Comparison of ENCODE assay signal across 16 cellular contexts in genomic region chr5:149496166-149496565, GRCh38. TPM values are rescaled to one million over a fixed set of nuclear protein-coding genes. Genes with fewer than 3 reads are reported as not detected.
A peak's percentile ranks its signal among the peaks of the same experiment; 100 is the strongest.
DNase-seq lines count a peak whose midpoint lies in the region; ATAC-seq and TF ChIP-seq lines count a peak whose summit lies in the region.
"Had no signal": no experiment of that assay in that cellular context is flagged by ENCODE, and none has a peak within 500 bp of the region (broad histone marks: within the 10 kb centered on the region; RNA-seq: fewer than 3 reads in every experiment).

No MANE protein-coding gene starts in this region.

- peak overlapping the region; percentile 66 for H3K27ac ChIP-seq in left ventricle myocardium inferior (replicated peaks)
- peak overlapping the region; percentile 74 to 91 (median 80) for H3K27ac ChIP-seq in gastroesophageal sphincter
- H3K27ac ChIP-seq in transverse colon: peak overlapping the region in 3 of 4 donors; percentile 34 to 71 (median 67)

- H3K36me3 ChIP-seq in left ventricle myocardium inferior (peaks cover 74% of the 10 kb centered on the region), adipocyte (ENCODE audit: control insufficient read depth, insufficient read depth, low read length, severe bottlenecking) (peaks cover 68% of the 10 kb centered on the region), gastroesophageal sphincter (peaks cover 8 to 57% of the 10 kb centered on the region in 2 donors), transverse colon (peaks cover 0 to 53% (median 18%) of the 10 kb centered on the region in 4 donors)

- TF ChIP-seq EP300 in gastroesophageal sphincter (IDR thresholded peaks at IDR 0.05): no peak
- no peak for TF ChIP-seq EP300 in transverse colon (IDR thresholded peaks at IDR 0.05; ENCODE audit: low read depth)

- no peaks in the 10 kb centered on the region for H3K4me1 Mint-ChIP-seq in stimulated activated naive CD8-positive, alpha-beta T cell treated with anti-CD3 and anti-CD28 coated beads, Interleukin-15, amount 100 ng/mL, for 72 hours

- TF ChIP-seq POLR2A in gastroesophageal sphincter (IDR thresholded peaks at IDR 0.05) (no peak), transverse colon (IDR thresholded peaks at IDR 0.05) (no peak)

- H3K27me3 ChIP-seq in left ventricle myocardium inferior (ENCODE audit: low read depth) (no peaks in the 10 kb centered on the region), adipocyte (replicated peaks; ENCODE audit: control insufficient read depth, insufficient read depth, low read length) (no peaks in the 10 kb centered on the region), gastroesophageal sphincter (no peaks in the 10 kb centered on the region), transverse colon (no peaks in the 10 kb centered on the region)

- TF ChIP-seq CTCF in left ventricle myocardium inferior (IDR thresholded peaks at IDR 0.05; ENCODE audit: borderline replicate concordance) (no peak), gastroesophageal sphincter (IDR thresholded peaks at IDR 0.05) (no peak), transverse colon (IDR thresholded peaks at IDR 0.05) (no peak)

- ATAC-seq in left ventricle myocardium superior (no peak), gastroesophageal sphincter (no peak), GM21723 (IDR thresholded peaks at IDR 0.05; ENCODE audit: unreplicated experiment) (no peak)
- ATAC-seq in stimulated activated naive CD8-positive, alpha-beta T cell treated with anti-CD3 and anti-CD28 coated beads, Interleukin-15, amount 100 ng/mL, for 72 hours: no peak

- no peaks in the 10 kb centered on the region for H3K27me3 Mint-ChIP-seq in stimulated activated naive CD8-positive, alpha-beta T cell treated with anti-CD3 and anti-CD28 coated beads, Interleukin-15, amount 100 ng/mL, for 72 hours

- H3K9me3 ChIP-seq in left ventricle myocardium inferior (replicated peaks): no peaks in the 10 kb centered on the region
- no peaks in the 10 kb centered on the region for H3K9me3 ChIP-seq in adipocyte (ENCODE audit: control insufficient read depth, low read length)
- no peaks in the 10 kb centered on the region for H3K9me3 ChIP-seq in gastroesophageal sphincter
- H3K9me3 ChIP-seq in transverse colon: no peaks in the 10 kb centered on the region

- H3K9me3 Mint-ChIP-seq in stimulated activated naive CD8-positive, alpha-beta T cell treated with anti-CD3 and anti-CD28 coated beads, Interleukin-15, amount 100 ng/mL, for 72 hours: no peaks in the 10 kb centered on the region
- H3K9me3 Mint-ChIP-seq: activated T-helper 1 cell treated with anti-CD3 and anti-CD28 coated beads, Interleukin-12 subunit alpha, Interleukin-12 subunit beta, Interleukin-2, Interleukin-4 antibody, amounts not matched to agents 30 ng/mL and 10 ng/mL and 1 ng/mL, durations not matched to agents 14 hours and 24 hours and 36 hours had no signal

- no peak for DNase-seq in left ventricle myocardium inferior
- DNase-seq in left ventricle myocardium superior: no peak
- peak; percentile 31 for DNase-seq in adipocyte (ENCODE audit: low read depth)
- DNase-seq in transverse colon: no peak
- DNase-seq in stimulated activated naive CD8-positive, alpha-beta T cell treated with anti-CD3 and anti-CD28 coated beads, Interleukin-15, amount 100 ng/mL, for 72 hours: no peak
- DNase-seq in NCI-H345 treated with DMSO at 0.1 percent for 48 hours (lab: John Stamatoyannopoulos, UW; ENCODE audit: unreplicated experiment): no peak
- DNase-seq: activated CD4-positive, alpha-beta T cell treated with anti-CD3 and anti-CD28 coated beads for 1 hour; islet precursor cell; Kasumi-1; mesendoderm; NCI-H1105 treated with DMSO at 0.1 percent for 48 hours; NCI-H2081 treated with DMSO at 0.1 percent for 48 hours; substantia nigra had no signal

- 46 to 77% methylated on average over 1 of the region's 1 CpG for WGBS in gastroesophageal sphincter (ENCODE audit: low coverage in 1 of 2), 2 donors
- 75 to 100% methylated on average over 1 of the region's 1 CpG for WGBS in transverse colon (ENCODE audit: low coverage in 1 of 2), 2 donors

- intact Hi-C loops in left ventricle myocardium inferior (cut with micrococcal nuclease) (no loop called here), left ventricle myocardium superior (cut with micrococcal nuclease) (no loop called here), transverse colon (cut with DNase I; ENCODE audit: low total_unique reads) (no loop called here)

- H3K27ac Mint-ChIP-seq in stimulated activated naive CD8-positive, alpha-beta T cell treated with anti-CD3 and anti-CD28 coated beads, Interleukin-15, amount 100 ng/mL, for 72 hours: peak overlapping the region in 1 of 2 donors; percentile 9
- H3K27ac Mint-ChIP-seq: activated T-helper 1 cell treated with anti-CD3 and anti-CD28 coated beads, Interleukin-12 subunit alpha, Interleukin-12 subunit beta, Interleukin-2, Interleukin-4 antibody, amounts not matched to agents 30 ng/mL and 10 ng/mL and 1 ng/mL, durations not matched to agents 14 hours and 24 hours and 36 hours had no signal

- H3K4me3 ChIP-seq in left ventricle myocardium inferior: no peak overlapping the region
- H3K4me3 ChIP-seq in adipocyte (ENCODE audit: low read length): no peak overlapping the region
- no peak overlapping the region for H3K4me3 ChIP-seq in gastroesophageal sphincter
- H3K4me3 ChIP-seq in transverse colon: no peak overlapping the region

- in situ Hi-C loops in transverse colon (cut with MboI; ENCODE audit: low pct_ligation_motif_present in 1 of 4, low pct_unique_long_range_greater_than_20kb in 1 of 4, low sequenced_read_pairs in 3 of 4): no loop called here

- H3K9ac ChIP-seq in adipocyte (ENCODE audit: low read length): no peak overlapping the region

- H3K4me1 ChIP-seq in left ventricle myocardium inferior (peaks cover 53% of the 10 kb centered on the region), adipocyte (ENCODE audit: control insufficient read depth, insufficient read depth, low read length) (peaks cover 70% of the 10 kb centered on the region), gastroesophageal sphincter (peaks cover 9 to 41% (median 12%) of the 10 kb centered on the region in 3 donors), transverse colon (peaks cover 0 to 26% (median 2%) of the 10 kb centered on the region in 4 donors)

- H3K4me3 Mint-ChIP-seq in stimulated activated naive CD8-positive, alpha-beta T cell treated with anti-CD3 and anti-CD28 coated beads, Interleukin-15, amount 100 ng/mL, for 72 hours: no peak overlapping the region
- H3K4me3 Mint-ChIP-seq: activated T-helper 1 cell treated with anti-CD3 and anti-CD28 coated beads, Interleukin-12 subunit alpha, Interleukin-12 subunit beta, Interleukin-2, Interleukin-4 antibody, amounts not matched to agents 30 ng/mL and 10 ng/mL and 1 ng/mL, durations not matched to agents 14 hours and 24 hours and 36 hours had no signal

RNA-seq across cellular contexts. Expression of gene CSNK1A1, which starts 55.1 kb away (rescaled TPM):
- 180 TPM for total RNA-seq in left ventricle myocardium inferior
- 214 TPM for total RNA-seq in left ventricle myocardium superior
- 100 to 1,000 TPM; 264 to 414 (median 344) TPM for total RNA-seq in gastroesophageal sphincter
- 100 to 1,000 TPM; 159 to 260 (median 184) TPM for total RNA-seq in transverse colon
